Comparison of ENCODE assay signal across 12 cellular contexts in the genomic region with DNA sequence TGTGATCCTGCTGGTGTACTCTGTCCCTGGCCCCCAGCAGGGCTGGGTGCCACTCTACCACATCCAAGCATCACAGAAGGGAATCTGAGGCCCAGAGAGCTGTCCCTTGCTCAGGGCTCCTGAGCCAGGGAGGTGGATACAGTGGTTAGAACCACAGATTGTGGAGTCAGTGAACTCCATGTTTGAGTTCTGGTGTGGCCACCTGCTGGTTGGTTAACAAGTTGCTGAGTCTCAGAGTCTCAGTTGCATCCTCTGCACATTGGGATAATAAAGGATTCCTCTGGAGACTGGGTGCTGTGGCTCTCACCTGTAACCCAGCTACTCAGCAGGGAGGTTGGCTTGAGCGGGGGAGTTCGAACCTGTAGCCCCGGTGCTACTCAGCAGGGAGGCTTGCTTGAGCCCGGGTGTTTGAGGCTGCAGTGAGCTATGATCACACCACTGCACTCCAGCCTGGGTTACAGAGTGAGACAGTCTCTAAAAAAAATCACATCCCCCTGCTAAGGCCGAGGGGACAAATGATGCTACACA. TPM values are rescaled to one million over a fixed set of nuclear protein-coding genes. Genes with fewer than 3 reads are reported as not detected.
DNase-seq lines count a peak whose midpoint lies in the region; ATAC-seq, FAIRE-seq and TF ChIP-seq lines count a peak whose summit lies in the region.
"Had no signal": no experiment of that assay in that cellular context is flagged by ENCODE, and none has a peak within 500 bp of the region (broad histone marks: within the 10 kb centered on the region; RNA-seq: fewer than 3 reads in every experiment).

No MANE protein-coding gene starts in this region.

- DNase-seq in DND-41: no peak
- DNase-seq in HT1080 (ENCODE audit: low read depth): peak; percentile 19
- DNase-seq in astrocyte of the hippocampus (ENCODE audit: low read depth, low spot score): peak; percentile 20
- no peak for DNase-seq in right lobe of liver
- no peak for DNase-seq in posterior vena cava (ENCODE audit: low spot score)
- no peak for DNase-seq in frontal cortex (ENCODE audit: low spot score in 2 of 2)
- DNase-seq: gastrocnemius medialis; Peyer's patch; posterior cingulate gyrus; stimulated activated CD8-positive, alpha-beta memory T cell treated with anti-CD3 and anti-CD28 coated beads, Interleukin-4, amount 100 ng/mL, for 48 hours had no signal

- no peak overlapping the region for H3K9ac ChIP-seq in DND-41 (ENCODE audit: low read depth, low read length)

- TF ChIP-seq CTCF in DND-41 (IDR thresholded peaks at IDR 0.05; ENCODE audit: borderline replicate concordance, extremely low read depth, low read length, poor library complexity, severe bottlenecking) (peak; percentile 39), right lobe of liver (IDR thresholded peaks at IDR 0.05) (peak; percentile 17 to 30 (median 18))

- H3K4me3 ChIP-seq in DND-41 (ENCODE audit: low read depth in 1 of 2, low read length in 2 of 2) (no peak overlapping the region), right lobe of liver (no peak overlapping the region)
- H3K4me3 ChIP-seq: gastrocnemius medialis, Peyer's patch had no signal

- no peak for TF ChIP-seq POLR2A in right lobe of liver (IDR thresholded peaks at IDR 0.05)

- intact Hi-C loops in right lobe of liver (cut with DNase I): no loop called here
- intact Hi-C loops in posterior vena cava (cut with DNase I): no loop called here

- H3K79me2 ChIP-seq in DND-41 (ENCODE audit: insufficient read depth, low read length): no peaks in the 10 kb centered on the region

- 50% methylated on average over 1 of the region's 5 CpGs for WGBS in right lobe of liver (ENCODE audit: insufficient coverage, low coverage, low lambda C conversion rate, missing lambda C conversion rate)

- no peak for FAIRE-seq in frontal cortex (lab: Jason Lieb, UNC)

- H4K20me1 ChIP-seq in DND-41 (ENCODE audit: insufficient read depth, low read length): peaks cover 2% of the 10 kb centered on the region; the same call in 1 of the 2 replicates

- H2AFZ ChIP-seq in DND-41 (ENCODE audit: low read depth, low read length): no peak overlapping the region

- H3K36me3 ChIP-seq in DND-41 (ENCODE audit: insufficient read depth, low read length) (no peaks in the 10 kb centered on the region), right lobe of liver (no peaks in the 10 kb centered on the region)
- H3K36me3 ChIP-seq: gastrocnemius medialis, Peyer's patch had no signal

- ATAC-seq in DND-41 (ENCODE audit: insufficient read depth, low read depth): peak; percentile 69; the same call in 2 of the 3 replicates
- ATAC-seq in right lobe of liver: peak in 1 of 4 donors; percentile 35
- no peak for ATAC-seq in HG02588 (IDR thresholded peaks at IDR 0.05; ENCODE audit: unreplicated experiment)
- ATAC-seq in GM21619 (IDR thresholded peaks at IDR 0.05; ENCODE audit: unreplicated experiment): no peak
- ATAC-seq: gastrocnemius medialis had no signal

- H3K4me1 ChIP-seq in DND-41 (ENCODE audit: insufficient read depth, low read length) (no peaks in the 10 kb centered on the region), right lobe of liver (peaks cover 0 to 14% (median 2%) of the 10 kb centered on the region in 4 donors)
- H3K4me1 ChIP-seq: gastrocnemius medialis, Peyer's patch had no signal

- H3K27me3 ChIP-seq in DND-41 (ENCODE audit: insufficient read depth, low read length, poor library complexity): peaks cover 26% of the 10 kb centered on the region
- no peaks in the 10 kb centered on the region for H3K27me3 ChIP-seq in right lobe of liver
- H3K27me3 ChIP-seq: Peyer's patch had no signal

- H3K9me3 ChIP-seq in DND-41 (ENCODE audit: insufficient read depth, low read length, severe bottlenecking) (no peaks in the 10 kb centered on the region), right lobe of liver (no peaks in the 10 kb centered on the region)
- H3K9me3 ChIP-seq: gastrocnemius medialis, Peyer's patch had no signal

- H3K27ac ChIP-seq in DND-41 (ENCODE audit: low read length) (no peak overlapping the region), right lobe of liver (no peak overlapping the region)
- H3K27ac ChIP-seq: gastrocnemius medialis, Peyer's patch had no signal

- no peak overlapping the region for H3K4me2 ChIP-seq in DND-41 (ENCODE audit: insufficient read depth, low read length)

RNA-seq across cellular contexts. Expression of a gene that starts 39.4 kb away (rescaled TPM):
- total RNA-seq in HT1080 (2014; rRNA removed; shearing (Covaris generic)): 52.5 and 62.2 TPM in 2 replicates
- 20.2 and 23.3 TPM in 2 replicates for polyA plus RNA-seq in HT1080 (2015; cell fraction: cytosol; rRNA removed)
- polyA plus RNA-seq in HT1080 (2015; cell fraction: nucleus; rRNA removed): 20.5 and 23.8 TPM in 2 replicates
- total RNA-seq in right lobe of liver (10 to 100 TPM; 14.2 to 60.0 (median 37.6) TPM), posterior vena cava (1 to 10 TPM; 9.1 TPM), frontal cortex (14.3 TPM)

RNA-seq across cellular contexts. Expression of a gene that starts 39.7 kb away (rescaled TPM):
- 47.7 and 61.5 TPM in 2 replicates for total RNA-seq in HT1080 (2014; rRNA removed; shearing (Covaris generic))
- 47.8 and 50.1 TPM in 2 replicates for polyA plus RNA-seq in HT1080 (2015; cell fraction: cytosol; rRNA removed)
- polyA plus RNA-seq in HT1080 (2015; cell fraction: nucleus; rRNA removed): 31.2 and 40.5 TPM in 2 replicates
- total RNA-seq in right lobe of liver: 10 to 100 TPM; 42.6 to 99.8 (median 65.2) TPM
- 10 to 100 TPM; 17.9 to 20.0 TPM for total RNA-seq in posterior vena cava
- 13.9 TPM for total RNA-seq in frontal cortex

Comparison
In these comparisons a context has a peak if more than half of its experiments do, and no peak if none do; other contexts are left out.
1. DNase-seq: peak in HT1080 (single experiment) and astrocyte of the hippocampus (single experiment); none in DND-41 (single experiment), right lobe of liver (0 of 3), posterior vena cava (single experiment) and frontal cortex (0 of 2).